24 cellular contexts compared by ENCODE assay signal in genomic region chr2:212097001-212097400, GRCh38.
"Had no signal": no experiment of that assay in that cellular context is flagged by ENCODE, and none has a peak within 500 bp of the region (broad histone marks: within the 10 kb centered on the region; RNA-seq: fewer than 3 reads in every experiment).

No MANE protein-coding gene starts in this region.

- H3K36me3 ChIP-seq: brain microvascular endothelial cell, esophagus muscularis mucosa, left lung, lower lobe of right lung, right atrium auricular region, suprapubic skin, tibial artery, upper lobe of right lung had no signal

- H3K4me1 ChIP-seq: esophagus muscularis mucosa, left lung, lower lobe of right lung, right atrium auricular region, suprapubic skin, upper lobe of right lung had no signal

- H3K27me3 ChIP-seq: brain microvascular endothelial cell, esophagus muscularis mucosa, left lung, right atrium auricular region, suprapubic skin, tibial artery, upper lobe of right lung had no signal

- H3K27ac ChIP-seq: brain microvascular endothelial cell, esophagus muscularis mucosa, left lung, lower lobe of right lung, right atrium auricular region, suprapubic skin, tibial artery, upper lobe of right lung had no signal

- H3K4me3 ChIP-seq: esophagus muscularis mucosa, left lung, lower lobe of right lung, right atrium auricular region, smooth muscle cell, suprapubic skin, tibial artery, upper lobe of right lung had no signal

- ATAC-seq: left lung; lower lobe of right lung; natural killer cell; stimulated activated naive B cell treated with anti-CD40 and anti-IgM and Interleukin-4, amounts not matched to agents 10 μg/mL and 1 μg/mL and 100 μg/mL, for 72 hours; upper lobe of right lung had no signal

- DNase-seq: activated CD4-positive, alpha-beta memory T cell treated with anti-CD3 and anti-CD28 coated beads, Interleukin-2, amount 10 ng/mL, durations not matched to agents 7 days and 5 days; activated CD4-positive, alpha-beta T cell treated with anti-CD3 and anti-CD28 coated beads for 1 hour; activated CD4-positive, alpha-beta T cell treated with anti-CD3 and anti-CD28 coated beads, Interleukin-2, amount 10 ng/mL, durations not matched to agents 7 days and 5 days; activated CD8-positive, alpha-beta memory T cell treated with anti-CD3 and anti-CD28 coated beads, Interleukin-2, amount 50 U/mL, for 48 hours; activated gamma-delta T cell; activated naive CD4-positive, alpha-beta T cell treated with anti-CD3 and anti-CD28 coated beads, Interleukin-2, amount 50 U/mL, for 16 hours; activated T-cell treated with anti-CD3 and anti-CD28 coated beads, Interleukin-2, amount 50 U/mL, for 24 hours; amniotic stem cell; brain microvascular endothelial cell; central memory CD4-positive, alpha-beta T cell; foreskin melanocyte; left lung; lower lobe of right lung; mesendoderm; natural killer cell; stimulated activated CD4-positive, alpha-beta T cell treated with anti-CD3 and anti-CD28 coated beads, Interleukin-15, amount 100 ng/mL, for 24 hours; stimulated activated CD4-positive, alpha-beta T cell treated with anti-CD3 and anti-CD28 coated beads, Interleukin-2, amount 100 ng/mL, for 24 hours; stimulated activated naive B cell treated with anti-CD40 and anti-IgM and Interleukin-4, amounts not matched to agents 10 μg/mL and 1 μg/mL and 100 μg/mL, for 72 hours; tibial artery; upper lobe of right lung had no signal

- H3K9me3 ChIP-seq: esophagus muscularis mucosa, left lung, lower lobe of right lung, right atrium auricular region, suprapubic skin, tibial artery, upper lobe of right lung had no signal
